20 cellular contexts compared by ENCODE assay signal in the genomic region with DNA sequence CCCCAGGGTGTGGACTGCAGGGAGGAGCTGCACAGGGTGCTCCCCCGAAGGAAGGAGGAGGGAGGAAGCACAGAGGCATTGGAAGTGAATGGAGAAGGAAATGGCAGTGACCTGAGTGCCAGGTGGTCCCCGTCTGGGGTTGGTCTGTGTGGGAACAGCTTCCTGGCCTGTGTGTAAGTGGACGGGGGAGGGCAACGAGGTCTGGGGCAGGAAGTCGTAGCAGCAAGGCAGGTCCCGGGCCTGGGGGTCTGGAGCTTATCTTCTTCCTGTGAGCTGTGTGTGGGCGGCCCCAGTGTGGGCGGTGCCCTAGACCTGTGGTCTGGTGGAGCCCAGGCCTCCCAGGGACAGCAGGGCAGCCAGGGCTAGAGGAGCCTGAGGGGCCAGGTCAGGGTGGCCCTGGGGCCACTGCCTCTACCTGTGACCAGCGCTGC.
DNase-seq lines count a peak whose midpoint lies in the region; ATAC-seq and TF ChIP-seq lines count a peak whose summit lies in the region.
"Had no signal": no experiment of that assay in that cellular context is flagged by ENCODE, and none has a peak within 500 bp of the region (broad histone marks: within the 10 kb centered on the region; RNA-seq: fewer than 3 reads in every experiment).

No MANE protein-coding gene starts in this region.

- H3K27ac ChIP-seq in RWPE1, result no peak overlapping the region
- H3K27ac ChIP-seq: A549, ascending aorta, esophagus muscularis mucosa, left lung had no signal

- POLR2A ChIA-PET in activated CD8-positive, alpha-beta T cell treated with anti-CD3 and anti-CD28 coated beads, Interleukin-2, amount 10 ng/mL, durations not matched to agents 7 days and 5 days (lab: Charles Lee), result no interaction called here
- POLR2A ChIA-PET in RWPE1 (lab: Yijun Ruan, JAX; ENCODE audit: low non-redundant PET), result no interaction called here

- peak; percentile 19 for DNase-seq in activated naive CD8-positive, alpha-beta T cell treated with anti-CD3 and anti-CD28 coated beads, Interleukin-2, amount 50 U/mL, for 24 hours
- DNase-seq in activated naive CD8-positive, alpha-beta T cell treated with anti-CD3 and anti-CD28 coated beads for 36 hours, result no peak
- DNase-seq in KG1 (lab: John Stamatoyannopoulos, UW), result peak; percentile 82
- DNase-seq in activated CD8-positive, alpha-beta T cell treated with anti-CD3 and anti-CD28 coated beads, Interleukin-2, amount 10 ng/mL, durations not matched to agents 7 days and 5 days, result peak; percentile 27
- DNase-seq in stimulated activated naive CD8-positive, alpha-beta T cell treated with anti-CD3 and anti-CD28 coated beads, Interleukin-15, amount 100 ng/mL, for 72 hours, result no peak
- no peak for DNase-seq in DMS79 treated with DMSO at 0.1 percent for 48 hours (lab: John Stamatoyannopoulos, UW)
- DNase-seq in RWPE1 (ENCODE audit: low spot score), result no peak
- DNase-seq: activated CD4-positive, alpha-beta T cell treated with anti-CD3 and anti-CD28 coated beads, Interleukin-2, amount 50 U/mL, for 1 hour; activated naive CD4-positive, alpha-beta T cell treated with Interleukin-2 at 50 U/mL for 16 hours; C1 segment of cervical spinal cord; cerebellar nuclear complex; effector CD4-positive, alpha-beta T cell; GOT3; NCI-H146; stimulated activated CD8-positive, alpha-beta memory T cell treated with anti-CD3 and anti-CD28 coated beads, Interleukin-4, amount 100 ng/mL, for 48 hours had no signal

- CTCF ChIA-PET in activated CD8-positive, alpha-beta T cell treated with anti-CD3 and anti-CD28 coated beads, Interleukin-2, amount 10 ng/mL, durations not matched to agents 7 days and 5 days (lab: Charles Lee), result no interaction called here
- CTCF ChIA-PET in RWPE1 (lab: Yijun Ruan, JAX), result no interaction called here

- no peaks in the 10 kb centered on the region for H3K9me3 Mint-ChIP-seq in activated naive CD8-positive, alpha-beta T cell treated with anti-CD3 and anti-CD28 coated beads, Interleukin-2, amount 50 U/mL, for 24 hours
- H3K9me3 Mint-ChIP-seq in activated naive CD8-positive, alpha-beta T cell treated with anti-CD3 and anti-CD28 coated beads for 36 hours, result no peaks in the 10 kb centered on the region
- no peaks in the 10 kb centered on the region for H3K9me3 Mint-ChIP-seq in activated CD8-positive, alpha-beta T cell treated with anti-CD3 and anti-CD28 coated beads, Interleukin-2, amount 10 ng/mL, durations not matched to agents 7 days and 5 days (ENCODE audit: insufficient read depth)
- peaks cover 0 to 7% of the 10 kb centered on the region in 2 donors for H3K9me3 Mint-ChIP-seq in stimulated activated naive CD8-positive, alpha-beta T cell treated with anti-CD3 and anti-CD28 coated beads, Interleukin-15, amount 100 ng/mL, for 72 hours

- no peak overlapping the region for H3K27ac Mint-ChIP-seq in activated naive CD8-positive, alpha-beta T cell treated with anti-CD3 and anti-CD28 coated beads, Interleukin-2, amount 50 U/mL, for 24 hours
- no peak overlapping the region for H3K27ac Mint-ChIP-seq in activated naive CD8-positive, alpha-beta T cell treated with anti-CD3 and anti-CD28 coated beads for 36 hours
- H3K27ac Mint-ChIP-seq in activated CD8-positive, alpha-beta T cell treated with anti-CD3 and anti-CD28 coated beads, Interleukin-2, amount 10 ng/mL, durations not matched to agents 7 days and 5 days, result peak overlapping the region; percentile 67
- peak overlapping the region in 1 of 2 donors; percentile 57 for H3K27ac Mint-ChIP-seq in stimulated activated naive CD8-positive, alpha-beta T cell treated with anti-CD3 and anti-CD28 coated beads, Interleukin-15, amount 100 ng/mL, for 72 hours

- H3K4me1 Mint-ChIP-seq in activated naive CD8-positive, alpha-beta T cell treated with anti-CD3 and anti-CD28 coated beads, Interleukin-2, amount 50 U/mL, for 24 hours, result peaks cover 7% of the 10 kb centered on the region
- peaks cover 2% of the 10 kb centered on the region for H3K4me1 Mint-ChIP-seq in activated naive CD8-positive, alpha-beta T cell treated with anti-CD3 and anti-CD28 coated beads for 36 hours
- peaks cover 9% of the 10 kb centered on the region for H3K4me1 Mint-ChIP-seq in activated CD8-positive, alpha-beta T cell treated with anti-CD3 and anti-CD28 coated beads, Interleukin-2, amount 10 ng/mL, durations not matched to agents 7 days and 5 days (ENCODE audit: low read depth)
- peaks cover 14% of the 10 kb centered on the region for H3K4me1 Mint-ChIP-seq in stimulated activated naive CD8-positive, alpha-beta T cell treated with anti-CD3 and anti-CD28 coated beads, Interleukin-15, amount 100 ng/mL, for 72 hours

- no peak for TF ChIP-seq CTCF in RWPE1 (conservative IDR thresholded peaks at IDR 0.05; ENCODE audit: low read depth)

- no peaks in the 10 kb centered on the region for H3K36me3 Mint-ChIP-seq in activated naive CD8-positive, alpha-beta T cell treated with anti-CD3 and anti-CD28 coated beads, Interleukin-2, amount 50 U/mL, for 24 hours (ENCODE audit: low read depth)
- no peaks in the 10 kb centered on the region for H3K36me3 Mint-ChIP-seq in activated naive CD8-positive, alpha-beta T cell treated with anti-CD3 and anti-CD28 coated beads for 36 hours
- H3K36me3 Mint-ChIP-seq in activated CD8-positive, alpha-beta T cell treated with anti-CD3 and anti-CD28 coated beads, Interleukin-2, amount 10 ng/mL, durations not matched to agents 7 days and 5 days (ENCODE audit: low read depth), result no peaks in the 10 kb centered on the region

- ATAC-seq in activated naive CD8-positive, alpha-beta T cell treated with anti-CD3 and anti-CD28 coated beads, Interleukin-2, amount 50 U/mL, for 24 hours, result no peak
- no peak for ATAC-seq in activated CD8-positive, alpha-beta T cell treated with anti-CD3 and anti-CD28 coated beads, Interleukin-2, amount 10 ng/mL, durations not matched to agents 7 days and 5 days
- peak; percentile 21 for ATAC-seq in stimulated activated naive CD8-positive, alpha-beta T cell treated with anti-CD3 and anti-CD28 coated beads, Interleukin-15, amount 100 ng/mL, for 72 hours
- ATAC-seq in GM21528 (IDR thresholded peaks at IDR 0.05; ENCODE audit: low FRiP score, unreplicated experiment), result no peak
- ATAC-seq: A549, left lung had no signal

- peaks cover 3% of the 10 kb centered on the region for H3K27me3 Mint-ChIP-seq in activated naive CD8-positive, alpha-beta T cell treated with anti-CD3 and anti-CD28 coated beads, Interleukin-2, amount 50 U/mL, for 24 hours
- H3K27me3 Mint-ChIP-seq in activated naive CD8-positive, alpha-beta T cell treated with anti-CD3 and anti-CD28 coated beads for 36 hours, result no peaks in the 10 kb centered on the region
- peaks cover 9% of the 10 kb centered on the region for H3K27me3 Mint-ChIP-seq in activated CD8-positive, alpha-beta T cell treated with anti-CD3 and anti-CD28 coated beads, Interleukin-2, amount 10 ng/mL, durations not matched to agents 7 days and 5 days (ENCODE audit: low read depth)
- H3K27me3 Mint-ChIP-seq in stimulated activated naive CD8-positive, alpha-beta T cell treated with anti-CD3 and anti-CD28 coated beads, Interleukin-15, amount 100 ng/mL, for 72 hours, result peaks cover 33% of the 10 kb centered on the region

- H3K4me3 Mint-ChIP-seq in activated naive CD8-positive, alpha-beta T cell treated with anti-CD3 and anti-CD28 coated beads, Interleukin-2, amount 50 U/mL, for 24 hours, result no peak overlapping the region
- H3K4me3 Mint-ChIP-seq in activated naive CD8-positive, alpha-beta T cell treated with anti-CD3 and anti-CD28 coated beads for 36 hours, result no peak overlapping the region
- H3K4me3 Mint-ChIP-seq in activated CD8-positive, alpha-beta T cell treated with anti-CD3 and anti-CD28 coated beads, Interleukin-2, amount 10 ng/mL, durations not matched to agents 7 days and 5 days, result no peak overlapping the region
- H3K4me3 Mint-ChIP-seq in stimulated activated naive CD8-positive, alpha-beta T cell treated with anti-CD3 and anti-CD28 coated beads, Interleukin-15, amount 100 ng/mL, for 72 hours, result no peak overlapping the region

Comparison
In these comparisons a context has a peak if more than half of its experiments do, and no peak if none do; other contexts are left out.
1. DNase-seq: peak in activated naive CD8-positive, alpha-beta T cell treated with anti-CD3 and anti-CD28 coated beads, Interleukin-2, amount 50 U/mL, for 24 hours (single experiment), KG1 (single experiment) and activated CD8-positive, alpha-beta T cell treated with anti-CD3 and anti-CD28 coated beads, Interleukin-2, amount 10 ng/mL, durations not matched to agents 7 days and 5 days (single experiment); none in activated naive CD8-positive, alpha-beta T cell treated with anti-CD3 and anti-CD28 coated beads for 36 hours (single experiment), stimulated activated naive CD8-positive, alpha-beta T cell treated with anti-CD3 and anti-CD28 coated beads, Interleukin-15, amount 100 ng/mL, for 72 hours (0 of 2), DMS79 treated with DMSO at 0.1 percent for 48 hours (single experiment) and RWPE1 (single experiment).